Comparison of ENCODE assay signal across 10 cellular contexts in genomic region chr9:72041775-72042194, GRCh38. TPM values are rescaled to one million over a fixed set of nuclear protein-coding genes. Genes with fewer than 3 reads are reported as not detected.
DNase-seq lines count a peak whose midpoint lies in the region; ATAC-seq and TF ChIP-seq lines count a peak whose summit lies in the region.
"Had no signal": no experiment of that assay in that cellular context is flagged by ENCODE, and none has a peak within 500 bp of the region (broad histone marks: within the 10 kb centered on the region; RNA-seq: fewer than 3 reads in every experiment).

No MANE protein-coding gene starts in this region.

- CTCF ChIA-PET in activated CD8-positive, alpha-beta T cell treated with anti-CD3 and anti-CD28 coated beads for 36 hours (lab: Charles Lee) = interaction anchor here (4.0 kb wide), 1 partner anchor 230 kb away, joined by 90 read pairs; no protein-coding TSS in a partner anchor
- CTCF ChIA-PET in activated CD8-positive, alpha-beta T cell treated with anti-CD3 and anti-CD28 coated beads, Interleukin-2, amount 10 ng/mL, durations not matched to agents 7 days and 5 days (lab: Charles Lee) = interaction anchor here (0.5 to 1.3 kb wide), 2 partner anchors 10 to 16 kb away, joined by 3 to 4 read pairs; no protein-coding TSS in a partner anchor
- CTCF ChIA-PET in activated CD8-positive, alpha-beta memory T cell treated with anti-CD3 and anti-CD28 coated beads, Interleukin-2, amount 10 ng/mL, durations not matched to agents 7 days and 5 days (lab: Charles Lee) = no interaction called here

- DNase-seq in activated CD8-positive, alpha-beta T cell treated with anti-CD3 and anti-CD28 coated beads for 36 hours = peak; percentile 4
- DNase-seq in activated CD8-positive, alpha-beta T cell treated with anti-CD3 and anti-CD28 coated beads, Interleukin-2, amount 10 ng/mL, durations not matched to agents 7 days and 5 days = no peak
- DNase-seq in SK-MEL-5 (ENCODE audit: low read depth, low spot score) (peak; percentile 52), right cardiac atrium (peak; percentile 59 to 69 (median 66)), aorta (peak; percentile 67 to 85), osteocyte (ENCODE audit: extremely low spot score, unreplicated experiment) (no peak)
- no peak for DNase-seq in activated CD8-positive, alpha-beta memory T cell treated with anti-CD3 and anti-CD28 coated beads, Interleukin-2, amount 10 ng/mL, durations not matched to agents 7 days and 5 days
- DNase-seq: CD4-positive, CD25-positive, alpha-beta regulatory T cell had no signal

- in situ Hi-C loops in SK-MEL-5 (cut with HindIII; ENCODE audit: low pct_unique_long_range_greater_than_20kb, low sequenced_read_pairs) = loop anchor here (25.0 kb wide), 1 partner anchor 229 kb away; no protein-coding TSS in a partner anchor

- 16% methylated on average over 7 of the region's 7 CpGs for WGBS in right cardiac atrium
- WGBS in aorta, 2 donors = 7 to 8% methylated on average over 7 of the region's 7 CpGs

- H3K4me1 ChIP-seq in right cardiac atrium (ENCODE audit: control insufficient read depth, insufficient read depth, low read length) (peaks cover 2% of the 10 kb centered on the region), aorta (ENCODE audit: control insufficient read depth in 1 of 2, insufficient read depth in 2 of 2, low read length in 2 of 2) (no peaks in the 10 kb centered on the region)

- intact Hi-C loops in activated CD8-positive, alpha-beta T cell treated with anti-CD3 and anti-CD28 coated beads for 36 hours (cut with micrococcal nuclease) = no loop called here
- intact Hi-C loops in right cardiac atrium (cut with DNase I) = loop anchor here in 1 of 4 donors (5.0 kb wide), 1 partner anchor 231 kb away; no protein-coding TSS in a partner anchor
- intact Hi-C loops in aorta (cut with DNase I) = no loop called here

- H3K9me3 ChIP-seq in right cardiac atrium (ENCODE audit: control insufficient read depth, low read length) (no peaks in the 10 kb centered on the region), aorta (ENCODE audit: control insufficient read depth, low read length) (no peaks in the 10 kb centered on the region)

- TF ChIP-seq CTCF in activated CD8-positive, alpha-beta T cell treated with anti-CD3 and anti-CD28 coated beads for 36 hours (IDR thresholded peaks at IDR 0.05) = no peak
- TF ChIP-seq CTCF in osteocyte (IDR thresholded peaks at IDR 0.05) = no peak

- no peak overlapping the region for H3K27ac Mint-ChIP-seq in activated CD8-positive, alpha-beta T cell treated with anti-CD3 and anti-CD28 coated beads for 36 hours
- no peak overlapping the region for H3K27ac Mint-ChIP-seq in activated CD8-positive, alpha-beta T cell treated with anti-CD3 and anti-CD28 coated beads, Interleukin-2, amount 10 ng/mL, durations not matched to agents 7 days and 5 days
- H3K27ac Mint-ChIP-seq in osteocyte (ENCODE audit: unreplicated experiment) = no peak overlapping the region
- no peak overlapping the region for H3K27ac Mint-ChIP-seq in activated CD8-positive, alpha-beta memory T cell treated with anti-CD3 and anti-CD28 coated beads, Interleukin-2, amount 10 ng/mL, durations not matched to agents 7 days and 5 days
- H3K27ac Mint-ChIP-seq: CD4-positive, CD25-positive, alpha-beta regulatory T cell had no signal

- H3K27me3 ChIP-seq in right cardiac atrium (ENCODE audit: control insufficient read depth, insufficient read depth) = no peaks in the 10 kb centered on the region
- H3K27me3 ChIP-seq in aorta (ENCODE audit: control insufficient read depth in 1 of 2, insufficient read depth in 2 of 2, low read length in 1 of 2) = no peaks in the 10 kb centered on the region

- H3K9me3 Mint-ChIP-seq in activated CD8-positive, alpha-beta T cell treated with anti-CD3 and anti-CD28 coated beads for 36 hours = no peaks in the 10 kb centered on the region
- no peaks in the 10 kb centered on the region for H3K9me3 Mint-ChIP-seq in activated CD8-positive, alpha-beta T cell treated with anti-CD3 and anti-CD28 coated beads, Interleukin-2, amount 10 ng/mL, durations not matched to agents 7 days and 5 days (ENCODE audit: insufficient read depth)
- H3K9me3 Mint-ChIP-seq in osteocyte (ENCODE audit: unreplicated experiment) = no peaks in the 10 kb centered on the region
- H3K9me3 Mint-ChIP-seq in activated CD8-positive, alpha-beta memory T cell treated with anti-CD3 and anti-CD28 coated beads, Interleukin-2, amount 10 ng/mL, durations not matched to agents 7 days and 5 days (ENCODE audit: low read depth) = no peaks in the 10 kb centered on the region

- H3K4me1 Mint-ChIP-seq in activated CD8-positive, alpha-beta T cell treated with anti-CD3 and anti-CD28 coated beads for 36 hours (ENCODE audit: low read depth) = no peaks in the 10 kb centered on the region
- H3K4me1 Mint-ChIP-seq in activated CD8-positive, alpha-beta T cell treated with anti-CD3 and anti-CD28 coated beads, Interleukin-2, amount 10 ng/mL, durations not matched to agents 7 days and 5 days (ENCODE audit: low read depth) = peaks cover 2% of the 10 kb centered on the region
- no peaks in the 10 kb centered on the region for H3K4me1 Mint-ChIP-seq in osteocyte (ENCODE audit: unreplicated experiment)
- peaks cover 4% of the 10 kb centered on the region for H3K4me1 Mint-ChIP-seq in activated CD8-positive, alpha-beta memory T cell treated with anti-CD3 and anti-CD28 coated beads, Interleukin-2, amount 10 ng/mL, durations not matched to agents 7 days and 5 days

- no peaks in the 10 kb centered on the region for H3K36me3 ChIP-seq in aorta (ENCODE audit: control insufficient read depth in 1 of 2, insufficient read depth in 2 of 2, low read length in 1 of 2)

- no peak overlapping the region for H3K4me3 Mint-ChIP-seq in activated CD8-positive, alpha-beta T cell treated with anti-CD3 and anti-CD28 coated beads for 36 hours
- no peak overlapping the region for H3K4me3 Mint-ChIP-seq in activated CD8-positive, alpha-beta T cell treated with anti-CD3 and anti-CD28 coated beads, Interleukin-2, amount 10 ng/mL, durations not matched to agents 7 days and 5 days
- H3K4me3 Mint-ChIP-seq in osteocyte (ENCODE audit: unreplicated experiment) = no peak overlapping the region
- H3K4me3 Mint-ChIP-seq in activated CD8-positive, alpha-beta memory T cell treated with anti-CD3 and anti-CD28 coated beads, Interleukin-2, amount 10 ng/mL, durations not matched to agents 7 days and 5 days = no peak overlapping the region
- H3K4me3 Mint-ChIP-seq: CD4-positive, CD25-positive, alpha-beta regulatory T cell had no signal

- H3K27me3 Mint-ChIP-seq in activated CD8-positive, alpha-beta T cell treated with anti-CD3 and anti-CD28 coated beads for 36 hours = peaks cover 5% of the 10 kb centered on the region
- H3K27me3 Mint-ChIP-seq in activated CD8-positive, alpha-beta T cell treated with anti-CD3 and anti-CD28 coated beads, Interleukin-2, amount 10 ng/mL, durations not matched to agents 7 days and 5 days (ENCODE audit: low read depth) = peaks cover 10% of the 10 kb centered on the region
- H3K27me3 Mint-ChIP-seq in osteocyte (ENCODE audit: unreplicated experiment) = peaks cover 20% of the 10 kb centered on the region
- peaks cover 20% of the 10 kb centered on the region for H3K27me3 Mint-ChIP-seq in activated CD8-positive, alpha-beta memory T cell treated with anti-CD3 and anti-CD28 coated beads, Interleukin-2, amount 10 ng/mL, durations not matched to agents 7 days and 5 days

- no peaks in the 10 kb centered on the region for H3K36me3 Mint-ChIP-seq in activated CD8-positive, alpha-beta T cell treated with anti-CD3 and anti-CD28 coated beads for 36 hours (ENCODE audit: low read depth)
- H3K36me3 Mint-ChIP-seq in activated CD8-positive, alpha-beta T cell treated with anti-CD3 and anti-CD28 coated beads, Interleukin-2, amount 10 ng/mL, durations not matched to agents 7 days and 5 days (ENCODE audit: low read depth) = no peaks in the 10 kb centered on the region
- no peaks in the 10 kb centered on the region for H3K36me3 Mint-ChIP-seq in osteocyte (ENCODE audit: unreplicated experiment)
- H3K36me3 Mint-ChIP-seq in activated CD8-positive, alpha-beta memory T cell treated with anti-CD3 and anti-CD28 coated beads, Interleukin-2, amount 10 ng/mL, durations not matched to agents 7 days and 5 days = no peaks in the 10 kb centered on the region
- H3K36me3 Mint-ChIP-seq: CD4-positive, CD25-positive, alpha-beta regulatory T cell had no signal

- H3K27ac ChIP-seq in right cardiac atrium (ENCODE audit: low read length) = no peak overlapping the region
- no peak overlapping the region for H3K27ac ChIP-seq in aorta (ENCODE audit: low read depth in 1 of 2, low read length in 2 of 2)

- H3K4me3 ChIP-seq in right cardiac atrium (ENCODE audit: low read length) (no peak overlapping the region), aorta (ENCODE audit: low read length in 2 of 2) (no peak overlapping the region)

- ATAC-seq in activated CD8-positive, alpha-beta T cell treated with anti-CD3 and anti-CD28 coated beads for 36 hours = no peak
- ATAC-seq in activated CD8-positive, alpha-beta T cell treated with anti-CD3 and anti-CD28 coated beads, Interleukin-2, amount 10 ng/mL, durations not matched to agents 7 days and 5 days = no peak
- ATAC-seq in right cardiac atrium = peak; percentile 30 to 47
- ATAC-seq in aorta (ENCODE audit: low FRiP score) = no peak
- no peak for ATAC-seq in GM18858 (IDR thresholded peaks at IDR 0.05; ENCODE audit: unreplicated experiment)
- no peak for ATAC-seq in activated CD8-positive, alpha-beta memory T cell treated with anti-CD3 and anti-CD28 coated beads, Interleukin-2, amount 10 ng/mL, durations not matched to agents 7 days and 5 days

- POLR2A ChIA-PET in activated CD8-positive, alpha-beta T cell treated with anti-CD3 and anti-CD28 coated beads for 36 hours (lab: Charles Lee) = no interaction called here
- POLR2A ChIA-PET in activated CD8-positive, alpha-beta T cell treated with anti-CD3 and anti-CD28 coated beads, Interleukin-2, amount 10 ng/mL, durations not matched to agents 7 days and 5 days (lab: Charles Lee) = no interaction called here

RNA-seq across cellular contexts. Expression of gene C9orf57, which starts 18.6 kb away (rescaled TPM):
- total RNA-seq in activated CD8-positive, alpha-beta T cell treated with anti-CD3 and anti-CD28 coated beads for 36 hours = not detected
- not detected for total RNA-seq in activated CD8-positive, alpha-beta T cell treated with anti-CD3 and anti-CD28 coated beads, Interleukin-2, amount 10 ng/mL, durations not matched to agents 7 days and 5 days
- not detected in 2 replicates for total RNA-seq in SK-MEL-5 (2014; rRNA removed; shearing (Covaris generic))
- polyA plus RNA-seq in SK-MEL-5 (2015; cell fraction: cytosol; rRNA removed) = not detected in 2 replicates
- not detected in 2 replicates for polyA plus RNA-seq in SK-MEL-5 (2015; cell fraction: nucleus; rRNA removed)
- total RNA-seq in right cardiac atrium (not detected), aorta (not detected), osteocyte (not detected in 2 replicates)
- polyA plus RNA-seq in right cardiac atrium (not detected), aorta (not detected)
- total RNA-seq in activated CD8-positive, alpha-beta memory T cell treated with anti-CD3 and anti-CD28 coated beads, Interleukin-2, amount 10 ng/mL, durations not matched to agents 7 days and 5 days = not detected
- total RNA-seq: CD4-positive, CD25-positive, alpha-beta regulatory T cell; pulmonary artery endothelial cell had no signal
- polyA plus RNA-seq: CD4-positive, CD25-positive, alpha-beta regulatory T cell had no signal

Comparison
In these comparisons a context has a peak if more than half of its experiments do, and no peak if none do; other contexts are left out.
1. DNase-seq: peak in activated CD8-positive, alpha-beta T cell treated with anti-CD3 and anti-CD28 coated beads for 36 hours (single experiment), SK-MEL-5 (single experiment), right cardiac atrium (3 of 3) and aorta (2 of 2); none in activated CD8-positive, alpha-beta T cell treated with anti-CD3 and anti-CD28 coated beads, Interleukin-2, amount 10 ng/mL, durations not matched to agents 7 days and 5 days (single experiment), osteocyte (single experiment) and activated CD8-positive, alpha-beta memory T cell treated with anti-CD3 and anti-CD28 coated beads, Interleukin-2, amount 10 ng/mL, durations not matched to agents 7 days and 5 days (single experiment).
2. ATAC-seq: peak in right cardiac atrium (2 of 2); none in activated CD8-positive, alpha-beta T cell treated with anti-CD3 and anti-CD28 coated beads for 36 hours (single experiment), activated CD8-positive, alpha-beta T cell treated with anti-CD3 and anti-CD28 coated beads, Interleukin-2, amount 10 ng/mL, durations not matched to agents 7 days and 5 days (single experiment), aorta (single experiment), GM18858 (single experiment) and activated CD8-positive, alpha-beta memory T cell treated with anti-CD3 and anti-CD28 coated beads, Interleukin-2, amount 10 ng/mL, durations not matched to agents 7 days and 5 days (single experiment).